In the genomic region with DNA sequence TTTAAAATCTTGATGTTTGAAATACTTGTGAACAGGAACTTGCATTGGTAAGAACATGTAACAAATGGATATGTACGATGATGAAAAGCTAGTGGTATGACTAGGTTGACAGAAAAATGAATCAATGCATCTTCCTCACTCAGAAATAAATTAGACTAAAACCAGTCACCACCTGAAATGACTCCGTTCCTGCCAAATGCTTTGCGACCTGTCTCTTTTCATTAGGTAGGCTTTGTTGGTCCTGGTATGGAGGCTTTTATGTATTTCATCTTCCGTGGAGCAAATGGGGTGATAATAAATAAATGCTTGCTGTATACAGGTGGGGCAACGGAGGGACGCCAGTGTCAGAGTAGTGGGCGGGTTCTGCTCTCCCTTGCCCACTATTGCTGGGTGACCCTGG, we compare ENCODE assay signal across 25 cellular contexts. TPM values are rescaled to one million over a fixed set of nuclear protein-coding genes. Genes with fewer than 3 reads are reported as not detected.
"Had no signal": no experiment of that assay in that cellular context is flagged by ENCODE, and none has a peak within 500 bp of the region (broad histone marks: within the 10 kb centered on the region; RNA-seq: fewer than 3 reads in every experiment).

No MANE protein-coding gene starts in this region.

- H3K36me3 Mint-ChIP-seq: immature natural killer cell, mesothelial cell of epicardium, naive B cell had no signal

- H3K4me1 Mint-ChIP-seq: endodermal cell, immature natural killer cell, mesothelial cell of epicardium, naive B cell had no signal

- H3K27ac Mint-ChIP-seq: dendritic cell treated with granulocyte-macrophage colony-stimulating factor and Interleukin-4, amounts not matched to agents 40 ng/mL and 50 ng/mL, for 4 days; effector memory CD8-positive, alpha-beta T cell; endodermal cell; immature natural killer cell; mesothelial cell of epicardium; naive B cell had no signal

- H3K9me3 Mint-ChIP-seq: dendritic cell treated with granulocyte-macrophage colony-stimulating factor and Interleukin-4, amounts not matched to agents 40 ng/mL and 50 ng/mL, for 4 days; effector memory CD8-positive, alpha-beta T cell; endodermal cell; immature natural killer cell; mesothelial cell of epicardium; naive B cell had no signal

- DNase-seq: colonic mucosa; cortex of kidney; effector CD8-positive, alpha-beta T cell; effector memory CD8-positive, alpha-beta T cell; endodermal cell; erythroblast; esophagus squamous epithelium; foreskin fibroblast; foreskin melanocyte; gastrocnemius medialis; heart left ventricle; hypothalamus; immature natural killer cell; left cardiac atrium; left lung; left ventricle myocardium superior; lower lobe of right lung; mesenchymal stem cell; mucosa of descending colon; naive B cell had no signal

- H3K4me3 Mint-ChIP-seq: dendritic cell treated with granulocyte-macrophage colony-stimulating factor and Interleukin-4, amounts not matched to agents 40 ng/mL and 50 ng/mL, for 4 days; effector memory CD8-positive, alpha-beta T cell; endodermal cell; immature natural killer cell; mesothelial cell of epicardium; naive B cell had no signal

RNA-seq across cellular contexts. Expression of gene PPP1R14C, which starts 56.8 kb away (rescaled TPM):
- total RNA-seq: dermis microvascular lymphatic vessel endothelial cell, lung microvascular endothelial cell, myocyte had no signal
